Comparison of ENCODE assay signal across 32 cellular contexts in the genomic region with DNA sequence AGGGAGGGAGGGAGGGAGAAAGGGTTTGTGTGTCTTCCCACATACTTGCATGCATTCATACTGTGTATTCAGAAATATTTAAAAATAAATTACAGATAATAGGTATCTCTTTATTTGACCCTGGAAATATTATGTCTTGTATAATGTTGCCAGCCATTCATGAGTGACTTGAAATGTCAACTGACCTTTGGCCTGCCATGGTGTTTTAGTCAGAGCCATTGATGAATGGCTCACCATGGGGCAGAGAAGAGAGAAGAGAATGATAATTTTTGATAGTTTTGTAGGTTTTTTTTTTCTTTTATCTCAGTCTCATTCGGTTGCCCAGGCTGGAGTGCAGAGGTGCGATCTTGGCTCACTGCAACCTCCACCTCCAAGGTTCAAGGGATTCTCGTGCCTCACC.
"Had no signal": no experiment of that assay in that cellular context is flagged by ENCODE, and none has a peak within 500 bp of the region (broad histone marks: within the 10 kb centered on the region; RNA-seq: fewer than 3 reads in every experiment).

No MANE protein-coding gene starts in this region.

- H3K4me3 ChIP-seq: adrenal gland, body of pancreas, breast epithelium had no signal

- H3K27me3 ChIP-seq: adrenal gland, body of pancreas, brain microvascular endothelial cell, breast epithelium had no signal

- ATAC-seq: activated CD8-positive, alpha-beta T cell treated with anti-CD3 and anti-CD28 coated beads for 36 hours; activated naive CD4-positive, alpha-beta T cell treated with anti-CD3 and anti-CD28 coated beads, Interleukin-2, amount 50 U/mL, for 72 hours; activated T-cell treated with anti-CD3 and anti-CD28 coated beads, Interleukin-2, amount 50 U/mL, for 4 hours; activated T-cell treated with anti-CD3 and anti-CD28 coated beads, Interleukin-2, amount 50 U/mL, for 72 hours; activated T-helper 17 cell treated with anti-CD3 and anti-CD28 coated beads, Interleukin-2, amount 50 U/mL, for 72 hours; body of pancreas had no signal

- H3K36me3 ChIP-seq: adrenal gland, brain microvascular endothelial cell, breast epithelium had no signal

- DNase-seq: activated B cell treated with CpG ODN at 0.5 μM for 24 hours; activated CD4-positive, alpha-beta memory T cell treated with anti-CD3 and anti-CD28 coated beads for 36 hours; activated CD4-positive, alpha-beta T cell treated with anti-CD3 and anti-CD28 coated beads for 4 hours; activated CD4-positive, alpha-beta T cell treated with anti-CD3 and anti-CD28 coated beads, Interleukin-2, amount 10 ng/mL, durations not matched to agents 24 days and 14 days; activated CD4-positive, alpha-beta T cell treated with anti-CD3 and anti-CD28 coated beads, Interleukin-2, amount 50 U/mL, for 1 hour; activated CD4-positive, alpha-beta T cell treated with anti-CD3 and anti-CD28 coated beads, Interleukin-2, amount 50 U/mL, for 4 hours; activated CD4-positive, CD25-positive, alpha-beta regulatory T cell treated with anti-CD3 and anti-CD28 coated beads, Interleukin-2, amount 50 U/mL, for 72 hours; activated CD8-positive, alpha-beta memory T cell treated with anti-CD3 and anti-CD28 coated beads, Interleukin-2, amount 50 U/mL, for 4 hours; activated CD8-positive, alpha-beta T cell treated with anti-CD3 and anti-CD28 coated beads for 36 hours; activated effector memory CD4-positive, alpha-beta T cell treated with anti-CD3 and anti-CD28 coated beads, Interleukin-2, amount 50 U/mL, for 16 hours; activated gamma-delta T cell treated with Interleukin-2 at 50 U/mL for 16 hours; activated naive CD4-positive, alpha-beta T cell; activated naive CD4-positive, alpha-beta T cell treated with anti-CD3 and anti-CD28 coated beads for 36 hours; activated naive CD4-positive, alpha-beta T cell treated with anti-CD3 and anti-CD28 coated beads, Interleukin-2, amount 50 U/mL, for 16 hours; activated naive CD8-positive, alpha-beta T cell treated with anti-CD3 and anti-CD28 coated beads for 36 hours; activated T-cell treated with anti-CD3 and anti-CD28 coated beads for 4 hours; activated T-cell treated with anti-CD3 and anti-CD28 coated beads, Interleukin-2, amount 50 U/mL, for 1 hour; activated T-cell treated with anti-CD3 and anti-CD28 coated beads, Interleukin-2, amount 50 U/mL, for 4 hours; activated T-cell treated with anti-CD3 and anti-CD28 coated beads, Interleukin-2, amount 50 U/mL, for 72 hours; adrenal gland; amniotic stem cell; aorta; body of pancreas; brain microvascular endothelial cell; central memory CD4-positive, alpha-beta T cell; T-helper 2 cell; T-helper 9 cell had no signal

- H3K27ac ChIP-seq: adrenal gland, body of pancreas, VCaP had no signal

- H3K9me3 ChIP-seq: adrenal gland, body of pancreas, breast epithelium had no signal

- FAIRE-seq: TTC549 had no signal
